ENCODE assay signal across 8 cellular contexts in genomic region chr7:54758702-54759665, GRCh38. TPM values are rescaled to one million over a fixed set of nuclear protein-coding genes. Genes with fewer than 3 reads are reported as not detected.
DNase-seq lines count a peak whose midpoint lies in the region; ATAC-seq and TF ChIP-seq lines count a peak whose summit lies in the region.

Gene SEC61G, minus strand, starts transcription at chr7:54759211. Its CDS starts 1,623 bp downstream, at chr7:54757588.

- H3K4me3 Mint-ChIP-seq in activated naive CD4-positive, alpha-beta T cell treated with anti-CD3 and anti-CD28 coated beads, Interleukin-2, amount 50 U/mL, for 24 hours, result peak within 1 kb of the TSS; percentile 99

- H3K4me3 ChIP-seq in GM06990 (replicated peaks; ENCODE audit: low read depth, low read length), result peak within 1 kb of the TSS; percentile 92
- H3K4me3 ChIP-seq in suprapubic skin, result peak within 1 kb of the TSS; percentile 95

- TF ChIP-seq CTCF in GM06990 (IDR thresholded peaks at IDR 0.05; ENCODE audit: insufficient read depth, low read length, poor library complexity, severe bottlenecking) (no peak), suprapubic skin (IDR thresholded peaks at IDR 0.05) (no peak)

- TF ChIP-seq POLR2A in suprapubic skin (IDR thresholded peaks at IDR 0.05), result peak; percentile 75 to 87

- H3K4me1 Mint-ChIP-seq in activated naive CD4-positive, alpha-beta T cell treated with anti-CD3 and anti-CD28 coated beads, Interleukin-2, amount 50 U/mL, for 24 hours, result peaks cover 34% of the 10 kb centered on the region

- H3K9me3 ChIP-seq in suprapubic skin, result no peaks in the 10 kb centered on the region

- peaks cover 2% of the 10 kb centered on the region for H3K27me3 Mint-ChIP-seq in activated naive CD4-positive, alpha-beta T cell treated with anti-CD3 and anti-CD28 coated beads, Interleukin-2, amount 50 U/mL, for 24 hours

- H3K36me3 ChIP-seq in GM06990 (ENCODE audit: control insufficient read depth, insufficient read depth, low read length) (no peaks in the 10 kb centered on the region; the same call in 1 of the 2 replicates), suprapubic skin (peaks cover 7% of the 10 kb centered on the region)

- peak; percentile 97 for DNase-seq in GM06990 (ENCODE audit: extremely low read depth, insufficient read length)
- peak; percentile 98 for DNase-seq in NCI-H1092 (lab: John Stamatoyannopoulos, UW)
- DNase-seq in globus pallidus (ENCODE audit: low spot score), result peak; percentile 95
- DNase-seq in nucleus accumbens (lab: John Stamatoyannopoulos, UW), result peak; percentile 79 to 98 (median 94)
- DNase-seq in suprapubic skin (ENCODE audit: low spot score in 2 of 2), result peak; percentile 98 to 99

- H3K4me1 ChIP-seq in suprapubic skin, result peaks cover 38% of the 10 kb centered on the region

- H3K36me3 Mint-ChIP-seq in activated naive CD4-positive, alpha-beta T cell treated with anti-CD3 and anti-CD28 coated beads, Interleukin-2, amount 50 U/mL, for 24 hours, result peaks cover 7% of the 10 kb centered on the region

- WGBS in suprapubic skin, result under 1% methylated on average over 10 of the region's 73 CpGs

- H3K9me3 Mint-ChIP-seq in activated naive CD4-positive, alpha-beta T cell treated with anti-CD3 and anti-CD28 coated beads, Interleukin-2, amount 50 U/mL, for 24 hours, result no peaks in the 10 kb centered on the region

- ATAC-seq in HG02588 (IDR thresholded peaks at IDR 0.05; ENCODE audit: unreplicated experiment), result peak; percentile 96
- peak; percentile 96 for ATAC-seq in SK-N-SH treated with all-trans-retinoic acid at 6 μM for 48 hours

- no peak for TF ChIP-seq EP300 in suprapubic skin (IDR thresholded peaks at IDR 0.05)

- H3K27ac Mint-ChIP-seq in activated naive CD4-positive, alpha-beta T cell treated with anti-CD3 and anti-CD28 coated beads, Interleukin-2, amount 50 U/mL, for 24 hours, result peak within 1 kb of the TSS; percentile 97

- peak within 1 kb of the TSS; percentile 90 for H3K27ac ChIP-seq in suprapubic skin

- H3K27me3 ChIP-seq in GM06990 (replicated peaks; ENCODE audit: control insufficient read depth, insufficient read depth, low read length) (no peaks in the 10 kb centered on the region), suprapubic skin (no peaks in the 10 kb centered on the region)

TF ChIP-seq in SK-N-SH treated with all-trans-retinoic acid at 6 μM for 48 hours, 23 proteins besides CTCF, POLR2A, EP300 and RAD21:
- no peak for TF ChIP-seq CSRNP3 (CRISPR knock-in tag; IDR thresholded peaks at IDR 0.05)
- no peak for TF ChIP-seq PPARA (CRISPR knock-in tag; IDR thresholded peaks at IDR 0.05; ENCODE audit: borderline replicate concordance)
- TF ChIP-seq GLIS3 (CRISPR knock-in tag; IDR thresholded peaks at IDR 0.05), result no peak
- TF ChIP-seq ZNF8 (CRISPR knock-in tag; IDR thresholded peaks at IDR 0.05), result no peak
- no peak for TF ChIP-seq PATZ1 (CRISPR knock-in tag; IDR thresholded peaks at IDR 0.05; ENCODE audit: borderline replicate concordance)
- 0 out of 2 replicates have a peak, but pooled peaks have one; percentile 27 for TF ChIP-seq POU6F1 (CRISPR knock-in tag; IDR thresholded peaks at IDR 0.05; ENCODE audit: borderline replicate concordance, low read depth)
- TF ChIP-seq TSHZ2 (CRISPR knock-in tag; IDR thresholded peaks at IDR 0.05), result no peak
- TF ChIP-seq ZNF565 (CRISPR knock-in tag; conservative IDR thresholded peaks at IDR 0.05; ENCODE audit: low read depth), result no peak
- TF ChIP-seq RARB (CRISPR knock-in tag; IDR thresholded peaks at IDR 0.05), result no peak
- TF ChIP-seq CSDC2 (CRISPR knock-in tag; IDR thresholded peaks at IDR 0.05), result no peak
- no peak for TF ChIP-seq BACH2 (CRISPR knock-in tag; IDR thresholded peaks at IDR 0.05; ENCODE audit: borderline replicate concordance)
- TF ChIP-seq CREB5 (CRISPR knock-in tag; IDR thresholded peaks at IDR 0.05; ENCODE audit: low read depth), result no peak
- no peak for TF ChIP-seq TCF4 (CRISPR knock-in tag; IDR thresholded peaks at IDR 0.05; ENCODE audit: borderline replicate concordance)
- no peak for TF ChIP-seq SNAI2 (CRISPR knock-in tag; IDR thresholded peaks at IDR 0.05)
- TF ChIP-seq ZFP3 (CRISPR knock-in tag; IDR thresholded peaks at IDR 0.05), result 0 out of 2 replicates have a peak, but pooled peaks have one; percentile 20
- no peak for TF ChIP-seq ARNTL (CRISPR knock-in tag; IDR thresholded peaks at IDR 0.05; ENCODE audit: borderline replicate concordance, low read depth)

RNA-seq across cellular contexts. Expression of gene SEC61G, which starts in this region (rescaled TPM):
- total RNA-seq in suprapubic skin, result 100 to 1,000 TPM in 2 of 4 donors, 10 to 100 TPM in 2; 53.3 to 117 (median 92.8) TPM

Comparison
In these comparisons a context has a peak if more than half of its experiments do, and no peak if none do; other contexts are left out.
1. Peak in every context shown above with its lines: DNase-seq, ATAC-seq, H3K4me3 ChIP-seq and H3K27ac ChIP-seq.